Comparison of ENCODE assay signal across 22 cellular contexts in the genomic region with DNA sequence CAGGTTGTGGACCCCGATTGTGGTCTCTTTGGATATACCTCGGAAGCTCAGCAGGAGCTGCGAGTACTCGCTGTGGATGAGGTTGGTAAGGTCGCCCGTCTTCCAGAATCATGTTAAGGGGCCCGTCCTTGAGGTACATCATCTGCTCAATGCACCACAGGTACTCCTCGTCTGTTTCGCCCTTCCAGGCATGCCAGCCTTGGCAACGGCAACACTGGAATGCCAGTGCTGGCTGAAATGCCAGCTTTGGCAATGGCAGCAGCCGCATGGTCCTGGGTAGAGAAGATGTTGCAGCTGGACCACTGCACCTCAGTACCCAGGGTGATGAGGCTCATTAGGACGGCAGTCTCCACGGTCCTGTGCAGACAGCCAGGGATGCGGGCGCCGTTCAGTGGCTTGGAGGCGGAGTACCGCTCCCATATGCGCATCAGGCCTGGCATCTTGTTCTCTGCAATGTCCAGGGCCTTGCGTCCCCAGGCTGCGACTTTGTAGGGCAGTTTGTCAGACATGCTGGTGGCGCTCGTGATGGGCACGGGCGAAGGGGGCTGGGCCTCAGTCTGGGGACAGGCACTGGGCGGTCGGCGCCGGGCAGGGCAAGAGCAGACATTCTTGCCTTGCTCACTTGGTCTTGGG.
"Had no signal": no experiment of that assay in that cellular context is flagged by ENCODE, and none has a peak within 500 bp of the region (broad histone marks: within the 10 kb centered on the region; RNA-seq: fewer than 3 reads in every experiment).

No MANE protein-coding gene starts in this region.

- DNase-seq: IMR-90, Karpas-422, KG1, MG63, NCI-H1092, NCI-H1105 treated with DMSO at 0.1 percent for 48 hours, NCI-H1417 treated with DMSO at 0.1 percent for 48 hours, NCI-H146, NCI-H1694 treated with DMSO at 0.1 percent for 48 hours, NCI-H1930, NCI-H2081, NCI-H2107, NCI-H2227 treated with DMSO at 0.1 percent for 48 hours, NCI-H524 treated with DMSO at 0.1 percent for 48 hours, NCI-H69, NCI-H774, SHP77 treated with DMSO at 0.1 percent for 48 hours, SJCRH30 had no signal

- H3K27me3 ChIP-seq: MG63, SJCRH30 had no signal

- H3K9me3 ChIP-seq: MG63, SJCRH30 had no signal

- ATAC-seq: HepG2, Right ventricle myocardium inferior, SK-N-SH treated with all-trans-retinoic acid at 6 μM for 48 hours had no signal

- H3K4me3 ChIP-seq: MG63, SJCRH30 had no signal

- H3K4me1 ChIP-seq: SJCRH30 had no signal

- H3K27ac ChIP-seq: RWPE1, SJCRH30 had no signal

- H3K36me3 ChIP-seq: MG63, SJCRH30 had no signal
